9 cellular contexts compared by ENCODE assay signal in the genomic region with DNA sequence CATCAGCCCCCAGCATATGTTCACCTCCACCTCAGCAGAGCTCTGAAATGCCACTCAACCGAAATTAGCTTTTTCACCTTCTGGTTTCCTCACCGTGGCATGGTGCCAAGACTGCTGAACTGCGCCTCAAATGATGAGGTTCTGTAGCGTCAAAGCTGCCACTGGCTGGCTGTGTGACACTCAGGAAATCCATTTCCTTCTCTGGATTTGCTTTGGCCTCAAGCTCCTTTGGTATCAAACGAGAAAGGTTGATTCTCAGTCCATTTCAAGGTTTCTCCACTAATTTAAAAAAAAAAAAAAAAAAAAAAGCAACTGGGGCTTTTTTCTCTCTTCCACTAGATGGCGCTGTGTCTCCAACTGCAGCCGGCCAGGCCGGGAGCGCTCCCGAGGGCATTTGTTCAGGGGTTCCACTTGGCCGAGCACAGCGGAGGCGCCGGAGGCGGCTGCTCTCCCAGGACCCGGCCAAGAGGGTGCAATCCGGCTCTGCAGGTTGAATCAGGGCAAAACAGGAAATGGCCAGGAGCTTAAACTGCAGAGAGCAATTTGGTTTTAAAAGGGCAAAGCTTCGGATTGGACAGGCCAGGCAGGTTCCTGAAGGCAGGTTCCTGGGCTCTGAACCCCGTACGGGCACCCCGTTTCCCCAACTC. TPM values are rescaled to one million over a fixed set of nuclear protein-coding genes. Genes with fewer than 3 reads are reported as not detected.
DNase-seq lines count a peak whose midpoint lies in the region; ATAC-seq, FAIRE-seq and TF ChIP-seq lines count a peak whose summit lies in the region.
"Had no signal": no experiment of that assay in that cellular context is flagged by ENCODE, and none has a peak within 500 bp of the region (broad histone marks: within the 10 kb centered on the region; RNA-seq: fewer than 3 reads in every experiment).

No MANE protein-coding gene starts in this region.

- H3K9me2 ChIP-seq in hepatocyte (replicated peaks; ENCODE audit: insufficient read depth) = no peaks in the 10 kb centered on the region

- no peaks in the 10 kb centered on the region for H3K4me1 ChIP-seq in hepatocyte (ENCODE audit: insufficient read depth)
- peaks cover 0 to 3% of the 10 kb centered on the region in 2 donors for H3K4me1 ChIP-seq in small intestine (ENCODE audit: control insufficient read depth in 2 of 2, insufficient read depth in 1 of 2, low read depth in 1 of 2, low read length in 1 of 2)

- 17% methylated on average over 21 of the region's 21 CpGs for WGBS in hepatocyte (ENCODE audit: low lambda C conversion rate, missing lambda C conversion rate)
- 2 to 4% (median 2%) methylated on average over 21 of the region's 21 CpGs for WGBS in small intestine, 3 donors

- H3K36me3 ChIP-seq in hepatocyte (replicated peaks; ENCODE audit: insufficient read depth, low read depth) (no peaks in the 10 kb centered on the region), small intestine (ENCODE audit: control insufficient read depth in 2 of 2, insufficient read depth in 2 of 2, low read length in 2 of 2) (no peaks in the 10 kb centered on the region)

- no peaks in the 10 kb centered on the region for H3K36me3 Mint-ChIP-seq in T-helper 2 cell treated with Interferon-gamma antibody and Interleukin-4, amounts not matched to agents 5 μg/mL and 100 μg/mL, for 36 hours (ENCODE audit: low read depth)

- H3K27ac ChIP-seq in hepatocyte (no peak overlapping the region), small intestine (ENCODE audit: low read depth in 1 of 2, low read length in 1 of 2) (no peak overlapping the region)

- H3K9me3 Mint-ChIP-seq in T-helper 2 cell treated with Interferon-gamma antibody and Interleukin-4, amounts not matched to agents 5 μg/mL and 100 μg/mL, for 36 hours = no peaks in the 10 kb centered on the region

- peak; percentile 74 for TF ChIP-seq CTCF in GM12875 (IDR thresholded peaks at IDR 0.05; ENCODE audit: borderline replicate concordance, insufficient read depth, low read depth, low read length)
- peak; percentile 75 for TF ChIP-seq CTCF in hepatocyte (IDR thresholded peaks at IDR 0.05; ENCODE audit: poor library complexity)

- DNase-seq in NCI-H1694 (lab: John Stamatoyannopoulos, UW) (peak; percentile 85), anterior cingulate cortex (lab: John Stamatoyannopoulos, UW) (peak in 43 of 58 donors; percentile 12 to 69 (median 37)), hepatocyte (ENCODE audit: low spot score) (peak; percentile 86), small intestine (peak; percentile 75)
- peak; percentile 41 for DNase-seq in T-helper 2 cell treated with Interferon-gamma antibody and Interleukin-4, amounts not matched to agents 5 μg/mL and 100 μg/mL, for 36 hours (ENCODE audit: low spot score)

- peak overlapping the region; percentile 39 for H3K4me2 ChIP-seq in hepatocyte

- H3K4me3 Mint-ChIP-seq in T-helper 2 cell treated with Interferon-gamma antibody and Interleukin-4, amounts not matched to agents 5 μg/mL and 100 μg/mL, for 36 hours = no peak overlapping the region

- H3K27me3 ChIP-seq in hepatocyte (peaks cover 9% of the 10 kb centered on the region), small intestine (ENCODE audit: control insufficient read depth in 2 of 2, insufficient read depth in 2 of 2, low read length in 2 of 2) (peaks cover 0 to 4% of the 10 kb centered on the region in 2 donors)

- no peaks in the 10 kb centered on the region for H4K20me1 ChIP-seq in hepatocyte (ENCODE audit: insufficient read depth, poor library complexity, severe bottlenecking)

- no peak for ATAC-seq in HG02763 (IDR thresholded peaks at IDR 0.05; ENCODE audit: unreplicated experiment)
- no peak for ATAC-seq in HG03460 (IDR thresholded peaks at IDR 0.05; ENCODE audit: unreplicated experiment)

- H3K4me3 ChIP-seq in GM12875 (ENCODE audit: low read depth, low read length) (no peak overlapping the region), hepatocyte (no peak overlapping the region), small intestine (ENCODE audit: low read depth in 1 of 2, low read length in 2 of 2) (no peak overlapping the region)

- no peaks in the 10 kb centered on the region for H3K9me3 ChIP-seq in hepatocyte (ENCODE audit: low read depth)
- no peaks in the 10 kb centered on the region for H3K9me3 ChIP-seq in small intestine (ENCODE audit: control insufficient read depth, low read depth)

- peak overlapping the region; percentile 22 for H2AFZ ChIP-seq in hepatocyte

- H3K4me1 Mint-ChIP-seq in T-helper 2 cell treated with Interferon-gamma antibody and Interleukin-4, amounts not matched to agents 5 μg/mL and 100 μg/mL, for 36 hours (ENCODE audit: low read depth) = peaks cover 2% of the 10 kb centered on the region

- no peak overlapping the region for H3K27ac Mint-ChIP-seq in T-helper 2 cell treated with Interferon-gamma antibody and Interleukin-4, amounts not matched to agents 5 μg/mL and 100 μg/mL, for 36 hours

- H3K27me3 Mint-ChIP-seq in T-helper 2 cell treated with Interferon-gamma antibody and Interleukin-4, amounts not matched to agents 5 μg/mL and 100 μg/mL, for 36 hours (ENCODE audit: low read depth) = peaks cover 36% of the 10 kb centered on the region

- H3K79me2 ChIP-seq in hepatocyte = no peaks in the 10 kb centered on the region

- FAIRE-seq in small intestine (lab: Jason Lieb, UNC) = no peak

RNA-seq across cellular contexts. Expression of a gene that starts 26.5 kb away (rescaled TPM):
- total RNA-seq in hepatocyte = not detected in 2 replicates
- polyA plus RNA-seq in hepatocyte (not detected in 2 replicates), small intestine (under 1 TPM in 1 of 3 donors, not detected in 2; 0.01 TPM)
- total RNA-seq: pulmonary artery endothelial cell had no signal

RNA-seq across cellular contexts. Expression of a gene that starts 26.9 kb away (rescaled TPM):
- 0.48 and 0.63 TPM in 2 replicates for total RNA-seq in hepatocyte
- 1.1 and 1.2 TPM in 2 replicates for polyA plus RNA-seq in hepatocyte
- polyA plus RNA-seq in small intestine = 1 to 10 TPM in 1 of 3 donors, under 1 TPM in 2; 0.22 to 1.6 (median 0.54) TPM
- total RNA-seq: pulmonary artery endothelial cell had no signal
